In genomic region chr4:141680060-141680459, GRCh38 we compare ENCODE assay signal across 17 cellular contexts. TPM values are rescaled to one million over a fixed set of nuclear protein-coding genes. Genes with fewer than 3 reads are reported as not detected.
"Had no signal": no experiment of that assay in that cellular context is flagged by ENCODE, and none has a peak within 500 bp of the region (broad histone marks: within the 10 kb centered on the region; RNA-seq: fewer than 3 reads in every experiment).

No MANE protein-coding gene starts in this region.

- H3K4me1 ChIP-seq: left lung, upper lobe of right lung had no signal

- H3K27me3 Mint-ChIP-seq: progenitor cell of endocrine pancreas had no signal

- H3K27ac Mint-ChIP-seq: activated naive CD4-positive, alpha-beta T cell treated with anti-CD3 and anti-CD28 coated beads for 36 hours; brain; mesothelial cell of epicardium had no signal

- H3K36me3 ChIP-seq: left lung, stomach, upper lobe of right lung had no signal

- DNase-seq: activated CD4-positive, alpha-beta T cell treated with anti-CD3 and anti-CD28 coated beads, Interleukin-2, amount 50 U/mL, for 1 hour; activated CD4-positive, CD25-positive, alpha-beta regulatory T cell treated with anti-CD3 and anti-CD28 coated beads, Interleukin-2, amount 50 U/mL, for 72 hours; activated CD8-positive, alpha-beta memory T cell treated with anti-CD3 and anti-CD28 coated beads, Interleukin-2, amount 50 U/mL, for 4 hours; activated naive CD4-positive, alpha-beta T cell treated with anti-CD3 and anti-CD28 coated beads for 36 hours; activated T-cell treated with anti-CD3 and anti-CD28 coated beads, Interleukin-2, amount 50 U/mL, for 4 hours; caudate nucleus; kidney; left lung; stimulated activated CD4-positive, alpha-beta T cell treated with anti-CD3 and anti-CD28 coated beads, Interleukin-15, amount 100 ng/mL, for 24 hours; stimulated activated CD4-positive, alpha-beta T cell treated with anti-CD3 and anti-CD28 coated beads, Interleukin-4, amount 100 ng/mL, for 1 hour; stomach; upper lobe of right lung had no signal

- H3K4me3 ChIP-seq: left lung, stomach, upper lobe of right lung had no signal

- H3K27ac ChIP-seq: left lung, stomach, upper lobe of right lung had no signal

- H3K9me3 Mint-ChIP-seq: activated naive CD4-positive, alpha-beta T cell treated with anti-CD3 and anti-CD28 coated beads for 36 hours; activated T-cell treated with anti-CD3 and anti-CD28 coated beads, Interleukin-2, amount 50 U/mL, for 4 hours; mesothelial cell of epicardium had no signal

- H3K9me3 ChIP-seq: left lung, stomach, upper lobe of right lung had no signal

- H3K27me3 ChIP-seq: left lung, stomach, upper lobe of right lung had no signal

- H3K36me3 Mint-ChIP-seq: brain, mesothelial cell of epicardium had no signal

- H3K4me3 Mint-ChIP-seq: activated naive CD4-positive, alpha-beta T cell treated with anti-CD3 and anti-CD28 coated beads for 36 hours; activated T-cell treated with anti-CD3 and anti-CD28 coated beads, Interleukin-2, amount 50 U/mL, for 4 hours; brain; mesothelial cell of epicardium; neural crest cell had no signal

- FAIRE-seq: frontal cortex had no signal

- H3K4me1 Mint-ChIP-seq: brain, neural crest cell had no signal

- ATAC-seq: activated T-cell treated with anti-CD3 and anti-CD28 coated beads, Interleukin-2, amount 50 U/mL, for 4 hours; left lung; upper lobe of right lung had no signal

RNA-seq across cellular contexts. Expression of gene IL15, which starts 43.7 kb away (rescaled TPM):
- total RNA-seq: neural crest cell had no signal
